In genomic region chr3:178808748-178809147, GRCh38 we compare ENCODE assay signal across 17 cellular contexts.
A peak's percentile ranks its signal among the peaks of the same experiment; 100 is the strongest.
DNase-seq lines count a peak whose midpoint lies in the region; ATAC-seq, FAIRE-seq and TF ChIP-seq lines count a peak whose summit lies in the region.
"Had no signal": no experiment of that assay in that cellular context is flagged by ENCODE, and none has a peak within 500 bp of the region (broad histone marks: within the 10 kb centered on the region; RNA-seq: fewer than 3 reads in every experiment).

No MANE protein-coding gene starts in this region.

- H3K27me3 ChIP-seq in H1 (replicated peaks in 1 of 4; ENCODE audit: control insufficient read depth in 3 of 4, extremely low read depth in 1 of 4, insufficient read depth in 3 of 4, low read length in 3 of 4), result peaks cover 0 to 2% (median 0%) of the 10 kb centered on the region in 4 experiments; a peak in 1 of 7 replicates
- H3K27me3 ChIP-seq: BLaER1 treated with 17β-estradiol and CSF1 and Interleukin-3, amounts not matched to agents 10 nM and 100 nM had no signal

- H3K14ac ChIP-seq in H1 (ENCODE audit: insufficient read length), result no peak overlapping the region

- FAIRE-seq in H1 (lab: Jason Lieb, UNC), result no peak
- FAIRE-seq: H54 had no signal

- H3K4ac ChIP-seq in H1 (replicated peaks; ENCODE audit: insufficient read length, low read depth, low read length), result no peak overlapping the region

- CTCF ChIA-PET in H1 (lab: Charles Lee; ENCODE audit: partially characterized antibody), result no interaction called here

- H3K9me3 ChIP-seq in H1 (ENCODE audit: insufficient read depth in 2 of 2, low read depth in 1 of 2, low read length in 1 of 2), result no peaks in the 10 kb centered on the region
- H3K9me3 ChIP-seq: BLaER1 treated with 17β-estradiol and CSF1 and Interleukin-3, amounts not matched to agents 10 nM and 100 nM had no signal

- 92% methylated on average over 1 of the region's 1 CpG; no CpG with 5 or more reads in 1 of the 2 experiments for WGBS in H1 (ENCODE audit: extremely low coverage in 1 of 2, insufficient coverage in 1 of 2, insufficient read length in 1 of 2, insufficient replicate concordance in 2 of 2, low coverage in 1 of 2, low lambda C conversion rate in 2 of 2, missing lambda C conversion rate in 1 of 2), 2 experiments

- no peak overlapping the region for H2BK15ac ChIP-seq in H1 (ENCODE audit: low read length)

- H2BK20ac ChIP-seq in H1 (ENCODE audit: low read length), result no peak overlapping the region

- H3K18ac ChIP-seq in H1 (ENCODE audit: extremely low read depth, low read length), result no peak overlapping the region

- no peak overlapping the region for H4K91ac ChIP-seq in H1 (replicated peaks; ENCODE audit: insufficient read length, low read length)

- H2BK5ac ChIP-seq in H1 (ENCODE audit: low read depth, low read length), result no peak overlapping the region

- H3K4me2 ChIP-seq in H1 (ENCODE audit: insufficient read depth in 1 of 2, low read depth in 2 of 2, low read length in 2 of 2), result no peak overlapping the region
- H3K4me2 ChIP-seq: BLaER1 treated with 17β-estradiol and CSF1 and Interleukin-3, amounts not matched to agents 10 nM and 100 nM had no signal

- TF ChIP-seq POLR2A in H1 (IDR thresholded peaks at IDR 0.05; ENCODE audit: control extremely low read depth in 1 of 2, low read depth in 2 of 2, low read length in 2 of 2), result no peak

- H3K79me2 ChIP-seq in H1 (ENCODE audit: control insufficient read depth in 1 of 2, insufficient read depth in 2 of 2, low read length in 2 of 2), result no peaks in the 10 kb centered on the region

- no peak overlapping the region for H2AFZ ChIP-seq in H1 (ENCODE audit: low read length)
- H2AFZ ChIP-seq: GM23248 had no signal

- no peak overlapping the region for H4K8ac ChIP-seq in H1 (ENCODE audit: extremely low read depth, insufficient read depth, low read length)

- no peak overlapping the region for H4K5ac ChIP-seq in H1 (ENCODE audit: insufficient read length, low read depth, low read length)

- no peak overlapping the region for H2BK120ac ChIP-seq in H1 (replicated peaks; ENCODE audit: low read depth, low read length)

- H3K56ac ChIP-seq in H1 (replicated peaks; ENCODE audit: insufficient read length, low read depth, low read length), result no peak overlapping the region

- no peak overlapping the region for H3K4me3 ChIP-seq in H1 (ENCODE audit: extremely low read depth in 1 of 4, insufficient read depth in 2 of 4, low read depth in 3 of 4, low read length in 4 of 4)
- H3K4me3 ChIP-seq: BLaER1 treated with 17β-estradiol and CSF1 and Interleukin-3, amounts not matched to agents 10 nM and 100 nM; GM23248 had no signal

- H2BK12ac ChIP-seq in H1 (ENCODE audit: low read depth, low read length), result no peak overlapping the region

- no peaks in the 10 kb centered on the region for H3K79me1 ChIP-seq in H1 (ENCODE audit: low read depth, low read length)

- POLR2A ChIA-PET in H1 (lab: Charles Lee; ENCODE audit: partially characterized antibody), result no interaction called here

- ATAC-seq in GM18520 (IDR thresholded peaks at IDR 0.05; ENCODE audit: unreplicated experiment) (no peak), HG02588 (IDR thresholded peaks at IDR 0.05; ENCODE audit: unreplicated experiment) (no peak)
- ATAC-seq: CD8-positive, alpha-beta T cell had no signal

- no peaks in the 10 kb centered on the region for H3K36me3 ChIP-seq in H1 (ENCODE audit: control insufficient read depth in 2 of 4, insufficient read depth in 4 of 4, low read length in 3 of 4)
- H3K36me3 ChIP-seq: BLaER1 treated with 17β-estradiol and CSF1 and Interleukin-3, amounts not matched to agents 10 nM and 100 nM had no signal

- H3K4me1 ChIP-seq in H1 (replicated peaks in 1 of 4; ENCODE audit: control insufficient read depth in 3 of 4, insufficient read depth in 4 of 4, low read length in 3 of 4), result peaks cover 0 to 5% (median 3%) of the 10 kb centered on the region in 4 experiments; a peak in 3 of 7 replicates
- H3K4me1 ChIP-seq: BLaER1 treated with 17β-estradiol and CSF1 and Interleukin-3, amounts not matched to agents 10 nM and 100 nM had no signal

- no peak overlapping the region for H2AK5ac ChIP-seq in H1 (ENCODE audit: low read depth, low read length)

- no peak overlapping the region for H3K27ac ChIP-seq in H1 (ENCODE audit: low read depth, low read length)
- H3K27ac ChIP-seq: 22Rv1; BLaER1 treated with 17β-estradiol and CSF1 and Interleukin-3, amounts not matched to agents 10 nM and 100 nM; GM23248 had no signal

- no peaks in the 10 kb centered on the region for H4K20me1 ChIP-seq in H1 (replicated peaks in 1 of 2; ENCODE audit: control insufficient read depth in 1 of 2, insufficient read depth in 2 of 2, low read length in 2 of 2)
- H4K20me1 ChIP-seq: BLaER1 treated with 17β-estradiol and CSF1 and Interleukin-3, amounts not matched to agents 10 nM and 100 nM had no signal

- no peak overlapping the region for H3K9ac ChIP-seq in H1 (replicated peaks in 1 of 4; ENCODE audit: extremely low read depth in 1 of 4, low read depth in 3 of 4, low read length in 3 of 4)
- H3K9ac ChIP-seq: BLaER1 treated with 17β-estradiol and CSF1 and Interleukin-3, amounts not matched to agents 10 nM and 100 nM; GM23248 had no signal

- TF ChIP-seq RAD21 in H1 (IDR thresholded peaks at IDR 0.05 in 1 of 2, conservative IDR thresholded peaks at IDR 0.05 in 1 of 2; ENCODE audit: low read depth in 2 of 2, low read length in 2 of 2), result no peak

- H3K23me2 ChIP-seq in H1 (ENCODE audit: low read depth, low read length), result no peaks in the 10 kb centered on the region

- no peak for TF ChIP-seq CTCF in H1 (IDR thresholded peaks at IDR 0.05; ENCODE audit: control extremely low read depth in 1 of 3, insufficient read depth in 1 of 3, low read depth in 1 of 3, low read length in 3 of 3)

- no peak for TF ChIP-seq EP300 in H1 (IDR thresholded peaks at IDR 0.05; ENCODE audit: borderline replicate concordance in 1 of 2, low read depth in 2 of 2, low read length in 2 of 2)

- no peak overlapping the region for H3K23ac ChIP-seq in H1 (ENCODE audit: insufficient read length)

- peak; percentile 32 for DNase-seq in NCI-H1105 treated with DMSO at 0.1 percent for 48 hours (lab: John Stamatoyannopoulos, UW)
- DNase-seq in NCI-H1105 (lab: John Stamatoyannopoulos, UW), result no peak
- DNase-seq in NCI-H2081 treated with DMSO at 0.1 percent for 48 hours (lab: John Stamatoyannopoulos, UW), result peak; percentile 54
- peak; percentile 62 for DNase-seq in SK-N-DZ (ENCODE audit: low spot score)
- no peak for DNase-seq in H1 (ENCODE audit: low read depth in 1 of 2, low spot score in 2 of 2)
- DNase-seq: Calu3; CD8-positive, alpha-beta T cell; DMS79 treated with DMSO at 0.1 percent for 48 hours; GF-D8; GM23248; HCEC 1CT; HFFc6 had no signal

TF ChIP-seq in H1, 55 proteins besides CTCF, POLR2A, EP300 and RAD21:
- TF ChIP-seq KDM5A (IDR thresholded peaks at IDR 0.05; ENCODE audit: low read length) (no peak), MAFK (IDR thresholded peaks at IDR 0.05; ENCODE audit: low read depth, low read length) (peak; percentile 46; the same call in 1 of the 2 replicates)

Comparison
In these comparisons a context has a peak if more than half of its experiments do, and no peak if none do; other contexts are left out.
1. DNase-seq: peak in NCI-H1105 treated with DMSO at 0.1 percent for 48 hours (single experiment), NCI-H2081 treated with DMSO at 0.1 percent for 48 hours (single experiment) and SK-N-DZ (single experiment); none in NCI-H1105 (single experiment) and H1 (0 of 2).